8 cellular contexts compared by ENCODE assay signal in genomic region chr2:173963323-173963816, GRCh38. TPM values are rescaled to one million over a fixed set of nuclear protein-coding genes. Genes with fewer than 3 reads are reported as not detected.
DNase-seq lines count a peak whose midpoint lies in the region; ATAC-seq, FAIRE-seq and TF ChIP-seq lines count a peak whose summit lies in the region.

No MANE protein-coding gene starts in this region.

- peak in 2 of 3 experiments; percentile 21 to 23 for TF ChIP-seq CTCF in keratinocyte (optimal IDR thresholded peaks at IDR 0.05 in 1 of 3, IDR thresholded peaks at IDR 0.05 in 1 of 3, conservative IDR thresholded peaks at IDR 0.05 in 1 of 3; ENCODE audit: extremely low read depth in 1 of 3, insufficient read depth in 2 of 3, low read length in 3 of 3)

- peak overlapping the region; percentile 71 to 82 (median 82) for H3K4me3 ChIP-seq in keratinocyte (ENCODE audit: control insufficient read depth in 2 of 3, extremely low read depth in 1 of 3, insufficient read depth in 2 of 3, low read depth in 1 of 3, low read length in 3 of 3)

- peaks cover 52% of the 10 kb centered on the region for H3K79me2 ChIP-seq in keratinocyte (ENCODE audit: control insufficient read depth, insufficient read depth, low read length)

- H4K20me1 ChIP-seq in keratinocyte (ENCODE audit: control insufficient read depth, extremely low read depth, insufficient read depth, low read length): no peaks in the 10 kb centered on the region

- H3K9me1 ChIP-seq in keratinocyte (ENCODE audit: control insufficient read depth, extremely low read depth, insufficient read depth, low read length): peaks cover 2% of the 10 kb centered on the region

- H3K9me3 ChIP-seq in keratinocyte (ENCODE audit: control insufficient read depth, low read depth, low read length): no peaks in the 10 kb centered on the region

- H3K4me2 ChIP-seq in keratinocyte (ENCODE audit: control insufficient read depth, extremely low read depth, insufficient read depth, low read depth, low read length): peak overlapping the region; percentile 91

- dilution Hi-C loops in keratinocyte (cut with MboI; ENCODE audit: extremely low pct_ligation_motif_present, low sequenced_read_pairs): no loop called here

- ATAC-seq in GM21390 (IDR thresholded peaks at IDR 0.05; ENCODE audit: unreplicated experiment): peak; percentile 15

- peak overlapping the region; percentile 94 for H3K27ac ChIP-seq in keratinocyte (ENCODE audit: control insufficient read depth, insufficient read depth, low read length)

- no peaks in the 10 kb centered on the region for H3K36me3 ChIP-seq in keratinocyte (ENCODE audit: control insufficient read depth in 2 of 2, extremely low read depth in 1 of 2, insufficient read depth in 2 of 2, low read length in 2 of 2)

- peak overlapping the region; percentile 47 for H2AFZ ChIP-seq in keratinocyte (ENCODE audit: control insufficient read depth, low read length)

- DNase-seq in GM03348 (ENCODE audit: low spot score): peak; percentile 61
- peak; percentile 63 for DNase-seq in HT1080 (ENCODE audit: low read depth)
- DNase-seq in RCC 7860 (ENCODE audit: low spot score): peak; percentile 47
- peak; percentile 81 for DNase-seq in astrocyte of the hippocampus (ENCODE audit: low read depth, low spot score)
- DNase-seq in keratinocyte (ENCODE audit: low read depth, low spot score): no peak
- peak; percentile 65 for DNase-seq in stimulated activated CD4-positive, alpha-beta T cell treated with anti-CD3 and anti-CD28 coated beads, Interleukin-1b, Interleukin-23, amount 100 ng/mL, for 48 hours
- no peak for DNase-seq in AG20443 (ENCODE audit: low spot score)

- peak overlapping the region; percentile 96 for H3K9ac ChIP-seq in keratinocyte (ENCODE audit: control insufficient read depth, extremely low read depth, insufficient read depth, low read length)

- FAIRE-seq in RCC 7860 (lab: Jason Lieb, UNC): peak; percentile 23
- FAIRE-seq in keratinocyte (lab: Jason Lieb, UNC): no peak

- peaks cover 9% of the 10 kb centered on the region for H3K4me1 ChIP-seq in keratinocyte (ENCODE audit: control insufficient read depth, extremely low read depth, insufficient read depth, low read length)

- H3K27me3 ChIP-seq in keratinocyte (ENCODE audit: control insufficient read depth, extremely low read depth, insufficient read depth, low read length): no peaks in the 10 kb centered on the region

RNA-seq across cellular contexts. Expression of gene SP3, which starts 1.8 kb away (rescaled TPM):
- 107 and 117 TPM in 2 replicates for total RNA-seq in HT1080 (2014; rRNA removed; shearing (Covaris generic))
- polyA plus RNA-seq in HT1080 (2015; cell fraction: cytosol; rRNA removed): 38.3 and 49.7 TPM in 2 replicates
- polyA plus RNA-seq in HT1080 (2015; cell fraction: nucleus; rRNA removed): 52.2 and 60.7 TPM in 2 replicates
- 31.9 to 46.7 TPM (median 39.3 TPM) in 3 replicates for polyA plus RNA-seq in keratinocyte
- 14.9 TPM for polyA plus RNA-seq in keratinocyte (2011; ENCODE audit: low read depth)
- 13.6 and 34.9 TPM in 2 replicates for polyA plus RNA-seq in keratinocyte (2011; cell fraction: cytosol; rRNA removed)
- 27.6 and 29.2 TPM in 2 replicates for polyA plus RNA-seq in keratinocyte (2011; cell fraction: nucleus; rRNA removed)
- polyA plus RNA-seq in keratinocyte (2012; ENCODE audit: low replicate concordance): 24.9 and 25.4 TPM in 2 replicates
- polyA minus RNA-seq in keratinocyte: 25.9 to 93.0 TPM (median 54.3 TPM) in 3 replicates
- polyA minus RNA-seq in keratinocyte (2011; cell fraction: cytosol; rRNA and poly(A)+ RNA removed): 17.8 TPM
- polyA minus RNA-seq in keratinocyte (2011; cell fraction: nucleus; rRNA and poly(A)+ RNA removed): 35.9 and 68.2 TPM in 2 replicates

Comparison
In these comparisons a context has a peak if more than half of its experiments do, and no peak if none do; other contexts are left out.
1. DNase-seq: peak in GM03348 (single experiment), HT1080 (single experiment), RCC 7860 (single experiment), astrocyte of the hippocampus (single experiment) and stimulated activated CD4-positive, alpha-beta T cell treated with anti-CD3 and anti-CD28 coated beads, Interleukin-1b, Interleukin-23, amount 100 ng/mL, for 48 hours (single experiment); none in keratinocyte (single experiment) and AG20443 (single experiment).